8 cellular contexts compared by ENCODE assay signal in the genomic region with DNA sequence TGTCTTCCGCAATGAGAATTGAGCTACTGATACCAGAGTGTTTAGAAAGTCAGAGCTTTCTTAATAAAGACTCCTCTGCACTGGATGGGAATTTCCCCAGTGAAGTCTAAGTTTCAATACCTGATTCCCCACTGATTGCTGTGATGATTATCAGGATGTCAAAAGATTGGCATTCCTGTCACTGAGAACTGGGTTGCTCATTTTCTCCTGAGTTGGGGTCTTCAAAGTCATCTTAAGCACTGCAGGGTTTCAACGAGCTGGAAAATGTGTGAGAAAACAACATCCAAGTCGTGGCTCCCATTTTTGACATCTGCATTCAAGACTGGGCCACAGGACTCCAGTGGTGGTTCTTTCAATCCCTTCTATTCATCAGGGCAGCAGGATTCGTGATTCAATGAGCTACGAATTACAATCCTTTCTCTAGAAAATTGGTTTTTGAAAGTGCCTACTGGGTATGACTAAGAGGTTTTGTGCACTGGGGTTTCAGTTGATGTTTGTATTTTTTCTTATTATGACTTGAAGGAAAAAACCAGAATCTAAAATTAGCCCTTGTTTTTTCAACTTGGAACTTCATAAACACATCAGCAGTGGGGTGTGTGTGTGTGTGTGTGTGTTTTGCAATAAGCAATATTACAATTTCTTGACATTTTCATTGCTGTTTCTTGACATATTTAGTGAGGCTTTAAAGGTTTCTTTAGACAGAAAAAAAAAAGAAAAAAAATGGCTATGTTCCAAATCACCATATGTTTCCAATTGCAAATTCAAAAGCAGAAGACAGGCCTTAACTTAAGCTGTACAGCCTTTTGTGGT.
A peak's percentile ranks its signal among the peaks of the same experiment; 100 is the strongest.
DNase-seq lines count a peak whose midpoint lies in the region; ATAC-seq and TF ChIP-seq lines count a peak whose summit lies in the region.

No MANE protein-coding gene starts in this region.

- H3K4me3 ChIP-seq in SJSA1 (no peak overlapping the region), hepatocyte (no peak overlapping the region), transverse colon (no peak overlapping the region)

- DNase-seq in HCEC 1CT = peak; percentile 73
- DNase-seq in SJSA1 (ENCODE audit: low read depth in 1 of 2, low spot score in 2 of 2) = peak in 1 of 2 experiments; percentile 30
- peak; percentile 17 for DNase-seq in hepatocyte (ENCODE audit: low spot score)
- DNase-seq in transverse colon = no peak
- DNase-seq in RKO (ENCODE audit: low spot score) = no peak
- DNase-seq in HuH-7.5 (ENCODE audit: low spot score) = no peak
- no peak for DNase-seq in OCI-M1 (lab: John Stamatoyannopoulos, UW)

- in situ Hi-C loops in transverse colon (cut with MboI; ENCODE audit: low pct_ligation_motif_present in 1 of 4, low pct_unique_long_range_greater_than_20kb in 1 of 4, low sequenced_read_pairs in 3 of 4) = no loop called here

- no peak for TF ChIP-seq EP300 in transverse colon (IDR thresholded peaks at IDR 0.05; ENCODE audit: low read depth)

- H3K4me1 ChIP-seq in SJSA1 (replicated peaks) (peaks cover 4% of the 10 kb centered on the region; the same call in 1 of the 2 replicates), hepatocyte (ENCODE audit: insufficient read depth) (peaks cover 10% of the 10 kb centered on the region), transverse colon (no peaks in the 10 kb centered on the region)

- peak; percentile 77 for ATAC-seq in GM18520 (IDR thresholded peaks at IDR 0.05; ENCODE audit: unreplicated experiment)

- 58% methylated on average over 5 of the region's 5 CpGs for whole genome bisulfite sequencing in hepatocyte (ENCODE audit: low lambda C conversion rate, missing lambda C conversion rate)
- 53 to 69% methylated on average over 3 to 5 of the region's 5 CpGs for WGBS in transverse colon (ENCODE audit: low coverage in 1 of 2), 2 donors

- H3K9me2 ChIP-seq in hepatocyte (replicated peaks; ENCODE audit: insufficient read depth) = no peaks in the 10 kb centered on the region

- no peaks in the 10 kb centered on the region for H3K27me3 ChIP-seq in SJSA1 (replicated peaks)
- no peaks in the 10 kb centered on the region for H3K27me3 ChIP-seq in hepatocyte
- no peaks in the 10 kb centered on the region for H3K27me3 ChIP-seq in transverse colon

- intact Hi-C loops in transverse colon (cut with DNase I; ENCODE audit: low total_unique reads) = no loop called here

- H3K9me3 ChIP-seq in SJSA1 (replicated peaks) (no peaks in the 10 kb centered on the region), hepatocyte (ENCODE audit: low read depth) (no peaks in the 10 kb centered on the region), transverse colon (no peaks in the 10 kb centered on the region)

- H3K4me2 ChIP-seq in hepatocyte = no peak overlapping the region

- H2AFZ ChIP-seq in hepatocyte = no peak overlapping the region

- no peaks in the 10 kb centered on the region for H4K20me1 ChIP-seq in hepatocyte (ENCODE audit: insufficient read depth, poor library complexity, severe bottlenecking)

- H3K36me3 ChIP-seq in SJSA1 (no peaks in the 10 kb centered on the region), hepatocyte (replicated peaks; ENCODE audit: insufficient read depth, low read depth) (no peaks in the 10 kb centered on the region), transverse colon (no peaks in the 10 kb centered on the region)

- H3K79me2 ChIP-seq in hepatocyte = no peaks in the 10 kb centered on the region

- TF ChIP-seq CTCF in hepatocyte (IDR thresholded peaks at IDR 0.05; ENCODE audit: poor library complexity) (no peak), transverse colon (IDR thresholded peaks at IDR 0.05) (no peak)

- H3K27ac ChIP-seq in SJSA1 = peak overlapping the region; percentile 50; the same call in 1 of the 2 replicates
- H3K27ac ChIP-seq in hepatocyte = peak overlapping the region; percentile 50
- H3K27ac ChIP-seq in transverse colon = peak overlapping the region in 1 of 4 donors; percentile 33

- TF ChIP-seq POLR2A in transverse colon (IDR thresholded peaks at IDR 0.05) = no peak

Comparison
In these comparisons a context has a peak if more than half of its experiments do, and no peak if none do; other contexts are left out.
1. DNase-seq: peak in HCEC 1CT (single experiment) and hepatocyte (single experiment); none in transverse colon (single experiment), RKO (single experiment), HuH-7.5 (single experiment) and OCI-M1 (single experiment).